Comparison of ENCODE assay signal across 2 cellular contexts in the genomic region with DNA sequence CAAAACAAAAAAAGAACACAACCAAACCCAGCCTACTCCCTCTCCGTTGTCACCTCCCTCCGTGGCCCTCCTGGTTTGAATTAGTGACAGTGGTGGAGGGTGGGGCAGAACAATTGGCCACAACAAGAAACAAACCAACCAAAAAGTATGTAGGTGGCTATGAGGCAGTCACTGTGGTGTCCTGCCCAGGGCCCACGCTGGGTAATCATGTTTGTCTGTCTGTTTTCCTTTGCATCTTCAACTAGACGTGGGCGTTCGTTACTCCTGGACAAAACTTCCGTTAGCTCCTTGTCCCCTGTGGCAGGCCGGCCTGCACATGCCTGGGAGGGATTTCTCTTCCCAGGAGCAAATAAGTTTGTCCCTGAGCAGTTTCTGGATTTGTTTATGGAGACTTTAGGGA.
A peak's percentile ranks its signal among the peaks of the same experiment; 100 is the strongest.
TF ChIP-seq lines count a peak whose summit lies in the region.

No MANE protein-coding gene starts in this region.

TF ChIP-seq in HEK293, 187 proteins besides CTCF, POLR2A, EP300 and RAD21 (continued from another document):
- TF ChIP-seq MYNN (tag by site-specific recombination; IDR thresholded peaks at IDR 0.05; ENCODE audit: borderline replicate concordance), result no peak
- TF ChIP-seq ZNF626 (tag by site-specific recombination; IDR thresholded peaks at IDR 0.05), result no peak
- peak; percentile 82 for TF ChIP-seq ZFHX2 (tag by site-specific recombination; conservative IDR thresholded peaks at IDR 0.05)
- TF ChIP-seq, protein P1, sequence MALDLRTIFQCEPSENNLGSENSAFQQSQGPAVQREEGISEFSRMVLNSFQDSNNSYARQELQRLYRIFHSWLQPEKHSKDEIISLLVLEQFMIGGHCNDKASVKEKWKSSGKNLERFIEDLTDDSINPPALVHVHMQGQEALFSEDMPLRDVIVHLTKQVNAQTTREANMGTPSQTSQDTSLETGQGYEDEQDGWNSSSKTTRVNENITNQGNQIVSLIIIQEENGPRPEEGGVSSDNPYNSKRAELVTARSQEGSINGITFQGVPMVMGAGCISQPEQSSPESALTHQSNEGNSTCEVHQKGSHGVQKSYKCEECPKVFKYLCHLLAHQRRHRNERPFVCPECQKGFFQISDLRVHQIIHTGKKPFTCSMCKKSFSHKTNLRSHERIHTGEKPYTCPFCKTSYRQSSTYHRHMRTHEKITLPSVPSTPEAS (tag by site-specific recombination; IDR thresholded peaks at IDR 0.05), result no peak
- TF ChIP-seq, protein P2, sequence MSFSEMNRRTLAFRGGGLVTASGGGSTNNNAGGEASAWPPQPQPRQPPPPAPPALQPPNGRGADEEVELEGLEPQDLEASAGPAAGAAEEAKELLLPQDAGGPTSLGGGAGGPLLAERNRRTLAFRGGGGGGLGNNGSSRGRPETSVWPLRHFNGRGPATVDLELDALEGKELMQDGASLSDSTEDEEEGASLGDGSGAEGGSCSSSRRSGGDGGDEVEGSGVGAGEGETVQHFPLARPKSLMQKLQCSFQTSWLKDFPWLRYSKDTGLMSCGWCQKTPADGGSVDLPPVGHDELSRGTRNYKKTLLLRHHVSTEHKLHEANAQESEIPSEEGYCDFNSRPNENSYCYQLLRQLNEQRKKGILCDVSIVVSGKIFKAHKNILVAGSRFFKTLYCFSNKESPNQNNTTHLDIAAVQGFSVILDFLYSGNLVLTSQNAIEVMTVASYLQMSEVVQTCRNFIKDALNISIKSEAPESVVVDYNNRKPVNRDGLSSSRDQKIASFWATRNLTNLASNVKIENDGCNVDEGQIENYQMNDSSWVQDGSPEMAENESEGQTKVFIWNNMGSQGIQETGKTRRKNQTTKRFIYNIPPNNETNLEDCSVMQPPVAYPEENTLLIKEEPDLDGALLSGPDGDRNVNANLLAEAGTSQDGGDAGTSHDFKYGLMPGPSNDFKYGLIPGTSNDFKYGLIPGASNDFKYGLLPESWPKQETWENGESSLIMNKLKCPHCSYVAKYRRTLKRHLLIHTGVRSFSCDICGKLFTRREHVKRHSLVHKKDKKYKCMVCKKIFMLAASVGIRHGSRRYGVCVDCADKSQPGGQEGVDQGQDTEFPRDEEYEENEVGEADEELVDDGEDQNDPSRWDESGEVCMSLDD (tag by site-specific recombination; IDR thresholded peaks at IDR 0.05), result no peak

TF ChIP-seq in WTC11, 78 proteins besides CTCF, POLR2A, EP300 and RAD21 (continued from another document):
- TF ChIP-seq, protein P3, sequence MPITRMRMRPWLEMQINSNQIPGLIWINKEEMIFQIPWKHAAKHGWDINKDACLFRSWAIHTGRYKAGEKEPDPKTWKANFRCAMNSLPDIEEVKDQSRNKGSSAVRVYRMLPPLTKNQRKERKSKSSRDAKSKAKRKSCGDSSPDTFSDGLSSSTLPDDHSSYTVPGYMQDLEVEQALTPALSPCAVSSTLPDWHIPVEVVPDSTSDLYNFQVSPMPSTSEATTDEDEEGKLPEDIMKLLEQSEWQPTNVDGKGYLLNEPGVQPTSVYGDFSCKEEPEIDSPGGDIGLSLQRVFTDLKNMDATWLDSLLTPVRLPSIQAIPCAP (CRISPR knock-in tag; IDR thresholded peaks at IDR 0.05), result no peak
- TF ChIP-seq HMGA2 (CRISPR knock-in tag; IDR thresholded peaks at IDR 0.05) (no peak), TP53 (CRISPR knock-in tag; IDR thresholded peaks at IDR 0.05) (no peak), IRF2 (CRISPR knock-in tag; IDR thresholded peaks at IDR 0.05; ENCODE audit: borderline replicate concordance, low read depth) (no peak), FOXJ3 (CRISPR knock-in tag; IDR thresholded peaks at IDR 0.05; ENCODE audit: borderline replicate concordance) (no peak), MYBL2 (CRISPR knock-in tag; IDR thresholded peaks at IDR 0.05) (no peak), SP1 (CRISPR knock-in tag; conservative IDR thresholded peaks at IDR 0.05) (no peak), ZBTB21 (CRISPR knock-in tag; IDR thresholded peaks at IDR 0.05; ENCODE audit: borderline replicate concordance) (no peak), GRHL2 (CRISPR knock-in tag; IDR thresholded peaks at IDR 0.05; ENCODE audit: insufficient replicate concordance, severe bottlenecking) (no peak), NR3C1 (CRISPR knock-in tag; conservative IDR thresholded peaks at IDR 0.05; ENCODE audit: low read depth) (no peak), ELF4 (CRISPR knock-in tag; IDR thresholded peaks at IDR 0.05; ENCODE audit: low read depth) (no peak)
- TF ChIP-seq, protein P4, sequence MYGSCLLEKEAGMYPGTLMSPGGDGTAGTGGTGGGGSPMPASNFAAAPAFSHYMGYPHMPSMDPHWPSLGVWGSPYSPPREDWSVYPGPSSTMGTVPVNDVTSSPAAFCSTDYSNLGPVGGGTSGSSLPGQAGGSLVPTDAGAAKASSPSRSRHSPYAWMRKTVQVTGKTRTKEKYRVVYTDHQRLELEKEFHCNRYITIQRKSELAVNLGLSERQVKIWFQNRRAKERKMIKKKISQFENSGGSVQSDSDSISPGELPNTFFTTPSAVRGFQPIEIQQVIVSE (CRISPR knock-in tag; IDR thresholded peaks at IDR 0.05; ENCODE audit: borderline replicate concordance), result no peak
- TF ChIP-seq, protein P5, sequence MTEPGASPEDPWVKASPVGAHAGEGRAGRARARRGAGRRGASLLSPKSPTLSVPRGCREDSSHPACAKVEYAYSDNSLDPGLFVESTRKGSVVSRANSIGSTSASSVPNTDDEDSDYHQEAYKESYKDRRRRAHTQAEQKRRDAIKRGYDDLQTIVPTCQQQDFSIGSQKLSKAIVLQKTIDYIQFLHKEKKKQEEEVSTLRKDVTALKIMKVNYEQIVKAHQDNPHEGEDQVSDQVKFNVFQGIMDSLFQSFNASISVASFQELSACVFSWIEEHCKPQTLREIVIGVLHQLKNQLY (CRISPR knock-in tag; IDR thresholded peaks at IDR 0.05), result no peak
